Comparison of ENCODE assay signal across 19 cellular contexts in the genomic region with DNA sequence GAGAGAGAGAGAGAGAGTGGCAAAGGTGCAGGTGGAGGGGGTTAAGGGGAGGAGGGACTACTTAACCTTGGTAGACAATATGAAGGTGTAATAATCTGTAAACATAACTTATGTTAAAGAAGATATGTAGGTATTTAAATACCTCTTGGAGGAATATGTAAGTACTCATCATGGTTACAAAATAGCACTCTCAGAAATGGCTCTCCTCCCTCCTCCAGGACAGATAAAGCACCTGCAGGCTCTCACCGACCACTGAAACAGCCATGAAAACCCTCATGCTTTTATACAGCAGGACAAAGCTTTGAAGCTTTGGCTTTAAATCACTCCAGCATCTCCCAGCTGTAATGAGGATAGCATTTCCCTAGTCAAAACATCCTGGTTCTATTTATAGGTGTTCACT.
"Had no signal": no experiment of that assay in that cellular context is flagged by ENCODE, and none has a peak within 500 bp of the region (broad histone marks: within the 10 kb centered on the region; RNA-seq: fewer than 3 reads in every experiment).

No MANE protein-coding gene starts in this region.

- H3K27me3 ChIP-seq: adrenal gland, colonic mucosa, foreskin keratinocyte, neutrophil, right atrium auricular region, tibial artery, vagina had no signal

- H3K9me3 ChIP-seq: adrenal gland, colonic mucosa, neutrophil, right atrium auricular region, tibial artery, vagina had no signal

- H3K4me1 ChIP-seq: adrenal gland, colonic mucosa, right atrium auricular region, tibial artery, vagina had no signal

- H3K27ac ChIP-seq: adrenal gland, colonic mucosa, foreskin keratinocyte, neutrophil, right atrium auricular region, tibial artery, vagina had no signal

- H3K36me3 ChIP-seq: adrenal gland, colonic mucosa, neutrophil, right atrium auricular region, tibial artery, vagina had no signal

- ATAC-seq: left lobe of liver; naive thymus-derived CD4-positive, alpha-beta T cell; stimulated activated memory B cell treated with anti-CD40 and anti-IgM and Interleukin-4, amounts not matched to agents 10 μg/mL and 1 μg/mL and 100 μg/mL, for 72 hours had no signal

- H3K4me3 ChIP-seq: adrenal gland, colonic mucosa, right atrium auricular region, tibial artery, vagina had no signal

- FAIRE-seq: endothelial cell of umbilical vein, islet of Langerhans had no signal

- DNase-seq: activated CD4-positive, alpha-beta T cell treated with anti-CD3 and anti-CD28 coated beads, Interleukin-2, amount 50 U/mL, for 1 hour; activated CD4-positive, CD25-positive, alpha-beta regulatory T cell; activated naive CD4-positive, alpha-beta T cell treated with anti-CD3 and anti-CD28 coated beads, Interleukin-2, amount 10 ng/mL, durations not matched to agents 7 days and 5 days; activated T-cell treated with anti-CD3 and anti-CD28 coated beads for 4 hours; adrenal gland; caudate nucleus; colonic mucosa; foreskin keratinocyte; mammary epithelial cell; naive thymus-derived CD4-positive, alpha-beta T cell; posterior cingulate gyrus; tibial artery had no signal
